In the genomic region with DNA sequence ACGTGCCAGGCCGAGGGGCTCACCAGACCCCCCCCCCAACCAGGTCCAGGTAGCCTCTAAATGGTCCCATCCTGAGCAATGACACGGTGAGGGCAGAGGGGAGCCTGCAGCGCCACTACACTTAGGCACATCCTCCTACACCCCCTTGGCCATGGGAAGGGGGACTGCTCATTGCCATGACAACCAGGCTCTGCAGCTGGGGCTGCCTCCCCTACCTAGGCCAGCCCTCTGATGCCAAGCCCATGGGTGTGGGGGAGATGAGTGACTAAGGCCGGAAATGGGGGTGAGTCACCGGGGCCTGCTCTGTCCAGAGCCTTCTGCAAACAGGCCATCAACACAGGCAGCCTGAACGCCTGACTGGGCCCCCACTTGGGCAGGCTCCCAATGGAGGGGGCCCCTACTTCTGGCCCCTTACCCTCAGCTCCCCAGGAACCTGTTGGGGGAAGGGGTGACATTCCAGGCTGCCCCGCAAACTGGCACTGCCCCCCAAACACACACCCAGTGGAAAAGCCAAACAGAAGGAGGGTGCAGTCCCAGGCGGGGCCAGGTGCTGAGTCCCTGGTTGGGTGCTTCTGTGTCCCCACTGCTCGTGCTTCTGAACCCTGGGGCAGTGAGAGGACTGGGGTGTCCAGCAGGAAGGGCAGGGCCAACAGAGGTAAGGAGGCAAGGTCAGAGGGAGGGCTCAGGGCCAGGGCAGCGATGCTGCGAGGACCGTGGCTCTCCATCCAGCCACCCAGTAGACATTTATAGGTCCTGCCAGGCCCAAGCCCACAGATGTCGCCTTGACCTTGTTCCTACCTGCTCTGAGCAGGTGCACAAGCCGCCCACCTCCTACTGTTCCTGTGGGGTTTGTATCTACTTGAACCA, we compare ENCODE assay signal across 8 cellular contexts. TPM values are rescaled to one million over a fixed set of nuclear protein-coding genes. Genes with fewer than 3 reads are reported as not detected.
DNase-seq lines count a peak whose midpoint lies in the region; ATAC-seq lines count a peak whose summit lies in the region.

No MANE protein-coding gene starts in this region.

- no peak overlapping the region for H3K23ac ChIP-seq in trophoblast cell (ENCODE audit: low read length)

- no peak overlapping the region for H4K12ac ChIP-seq in trophoblast cell (ENCODE audit: low read depth, low read length)

- H2BK5ac ChIP-seq in trophoblast cell (ENCODE audit: low read depth, low read length, poor library complexity), result no peak overlapping the region

- H3K4me1 Mint-ChIP-seq in activated T-cell treated with anti-CD3 and anti-CD28 coated beads, Interleukin-2, amount 50 U/mL, for 72 hours (ENCODE audit: low read depth), result no peaks in the 10 kb centered on the region

- peak overlapping the region; percentile 7 for H3K4me2 ChIP-seq in trophoblast cell (ENCODE audit: low read length)

- H2AFZ ChIP-seq in trophoblast cell (ENCODE audit: insufficient read depth, low read length, poor library complexity), result peak overlapping the region; percentile 60

- no peaks in the 10 kb centered on the region for H3K36me3 ChIP-seq in SJCRH30
- peaks cover 3 to 15% of the 10 kb centered on the region in 2 donors for H3K36me3 ChIP-seq in esophagus (ENCODE audit: control insufficient read depth in 2 of 2, insufficient read depth in 2 of 2, low read length in 1 of 2)
- peaks cover 2 to 10% of the 10 kb centered on the region in 2 experiments for H3K36me3 ChIP-seq in trophoblast cell (ENCODE audit: control insufficient read depth in 1 of 2, insufficient read depth in 2 of 2, low read length in 2 of 2)

- H3K9me3 Mint-ChIP-seq in activated T-cell treated with anti-CD3 and anti-CD28 coated beads, Interleukin-2, amount 50 U/mL, for 72 hours, result no peaks in the 10 kb centered on the region

- H4K8ac ChIP-seq in trophoblast cell (ENCODE audit: low read depth, low read length), result peak overlapping the region; percentile 48

- no peak overlapping the region for H3K4me3 ChIP-seq in SJCRH30
- no peak overlapping the region for H3K4me3 ChIP-seq in esophagus (ENCODE audit: low read depth in 1 of 2, low read length in 2 of 2)
- H3K4me3 ChIP-seq in trophoblast cell (ENCODE audit: low read depth, low read length), result no peak overlapping the region

- H3K27me3 ChIP-seq in SJCRH30 (no peaks in the 10 kb centered on the region), esophagus (ENCODE audit: control insufficient read depth in 1 of 2, insufficient read depth in 2 of 2, low read length in 2 of 2) (no peaks in the 10 kb centered on the region), trophoblast cell (ENCODE audit: insufficient read depth, low read length) (no peaks in the 10 kb centered on the region)

- H3K27ac ChIP-seq in SJCRH30, result peak overlapping the region; percentile 45
- H3K27ac ChIP-seq in esophagus (ENCODE audit: low read depth in 2 of 2, low read length in 1 of 2), result peak overlapping the region; percentile 76 to 88
- H3K27ac ChIP-seq in trophoblast cell (ENCODE audit: low read depth, low read length), result no peak overlapping the region

- H3K14ac ChIP-seq in trophoblast cell (ENCODE audit: low read length), result peak overlapping the region; percentile 11

- H3K9me3 ChIP-seq in SJCRH30 (replicated peaks), result no peaks in the 10 kb centered on the region
- H3K9me3 ChIP-seq in esophagus (ENCODE audit: control insufficient read depth in 2 of 2, insufficient read depth in 1 of 2, low read depth in 1 of 2, low read length in 1 of 2), result no peaks in the 10 kb centered on the region
- H3K9me3 ChIP-seq in trophoblast cell (ENCODE audit: insufficient read depth, low read depth, low read length), result no peaks in the 10 kb centered on the region

- peak; percentile 83 to 90 for ATAC-seq in activated T-cell treated with anti-CD3 and anti-CD28 coated beads, Interleukin-2, amount 50 U/mL, for 72 hours (replicated peaks in 1 of 2)

- peak overlapping the region; percentile 79 for H2BK12ac ChIP-seq in trophoblast cell (ENCODE audit: low read length)

- no peak overlapping the region for H3K9ac ChIP-seq in trophoblast cell (ENCODE audit: low read length)

- no peak overlapping the region for H3K27ac Mint-ChIP-seq in activated T-cell treated with anti-CD3 and anti-CD28 coated beads, Interleukin-2, amount 50 U/mL, for 72 hours

- H4K91ac ChIP-seq in trophoblast cell (ENCODE audit: low read depth, low read length), result peak overlapping the region; percentile 81

- peak overlapping the region; percentile 77 for H2AK5ac ChIP-seq in trophoblast cell (ENCODE audit: low read length)

- H3K18ac ChIP-seq in trophoblast cell (ENCODE audit: low read length), result peak overlapping the region; percentile 60

- peak overlapping the region; percentile 38 for H3K4ac ChIP-seq in trophoblast cell (ENCODE audit: low read depth, low read length)

- no peaks in the 10 kb centered on the region for H3K79me2 ChIP-seq in trophoblast cell (ENCODE audit: control insufficient read depth, insufficient read depth, low read length, poor library complexity)

- no peaks in the 10 kb centered on the region for H3K27me3 Mint-ChIP-seq in activated T-cell treated with anti-CD3 and anti-CD28 coated beads, Interleukin-2, amount 50 U/mL, for 72 hours (ENCODE audit: low read depth)

- peak; percentile 36 to 51 for DNase-seq in activated T-cell treated with anti-CD3 and anti-CD28 coated beads, Interleukin-2, amount 50 U/mL, for 72 hours
- DNase-seq in activated T-cell treated with anti-CD3 and anti-CD28 coated beads for 4 hours (no peak), SJCRH30 (peak; percentile 80 to 85), trophoblast cell (no peak), midbrain (lab: John Stamatoyannopoulos, UW) (no peak), NCI-H187 treated with DMSO at 0.1 percent for 48 hours (lab: John Stamatoyannopoulos, UW) (no peak)
- DNase-seq in stimulated activated CD4-positive, alpha-beta T cell treated with anti-CD3 and anti-CD28 coated beads, Interleukin-4, amount 100 ng/mL, for 1 hour, result no peak

- WGBS in esophagus, 2 donors, result 46 to 67% methylated on average over 15 of the region's 15 CpGs
- WGBS in trophoblast cell (ENCODE audit: extremely low coverage, insufficient coverage, insufficient read length), result no CpG with 5 or more reads among the region's 15 CpGs

- H3K4me3 Mint-ChIP-seq in activated T-cell treated with anti-CD3 and anti-CD28 coated beads, Interleukin-2, amount 50 U/mL, for 72 hours, result no peak overlapping the region

- H3K4me1 ChIP-seq in SJCRH30 (peaks cover 29% of the 10 kb centered on the region), esophagus (ENCODE audit: control insufficient read depth in 2 of 2, insufficient read depth in 2 of 2, low read length in 1 of 2) (peaks cover 23 to 32% of the 10 kb centered on the region in 2 donors), trophoblast cell (ENCODE audit: control insufficient read depth in 1 of 2, insufficient read depth in 2 of 2, low read length in 2 of 2) (peaks cover 26 to 28% of the 10 kb centered on the region in 2 experiments)

- no peaks in the 10 kb centered on the region for H3K36me3 Mint-ChIP-seq in activated T-cell treated with anti-CD3 and anti-CD28 coated beads, Interleukin-2, amount 50 U/mL, for 72 hours (ENCODE audit: insufficient read depth in 2 of 2)

- peak overlapping the region; percentile 72 for H2BK120ac ChIP-seq in trophoblast cell (ENCODE audit: insufficient read depth, low read length, poor library complexity)

- H3K79me1 ChIP-seq in trophoblast cell (ENCODE audit: low read length), result peaks cover 11% of the 10 kb centered on the region

RNA-seq across cellular contexts. Expression of a gene that starts 8.2 kb away (rescaled TPM):
- 1 to 10 TPM; 3.1 to 4.5 TPM for total RNA-seq in activated T-cell treated with anti-CD3 and anti-CD28 coated beads, Interleukin-2, amount 50 U/mL, for 72 hours
- total RNA-seq in SJCRH30 (2014; rRNA removed; shearing (Covaris generic)), result 5.8 and 8.2 TPM in 2 replicates
- polyA plus RNA-seq in esophagus, result 10 to 100 TPM; 34.2 to 47.3 TPM
- 53.9 and 61.0 TPM in 2 replicates for polyA plus RNA-seq in trophoblast cell (2013)

RNA-seq across cellular contexts. Expression of a gene that starts 11.3 kb away (rescaled TPM):
- total RNA-seq in activated T-cell treated with anti-CD3 and anti-CD28 coated beads, Interleukin-2, amount 50 U/mL, for 72 hours, result 10 to 100 TPM; 17.9 to 20.1 TPM
- total RNA-seq in SJCRH30 (2014; rRNA removed; shearing (Covaris generic)), result 0.33 and 0.61 TPM in 2 replicates
- 1 to 10 TPM; 5.9 to 8.8 TPM for polyA plus RNA-seq in esophagus
- 3.8 TPM in 2 replicates for polyA plus RNA-seq in trophoblast cell (2013)

RNA-seq across cellular contexts. Expression of a gene that starts 24.1 kb away (rescaled TPM):
- 10 to 100 TPM; 58.0 to 63.3 TPM for total RNA-seq in activated T-cell treated with anti-CD3 and anti-CD28 coated beads, Interleukin-2, amount 50 U/mL, for 72 hours
- 9.7 and 10.5 TPM in 2 replicates for total RNA-seq in SJCRH30 (2014; rRNA removed; shearing (Covaris generic))
- 10 to 100 TPM; 20.4 to 24.2 TPM for polyA plus RNA-seq in esophagus
- polyA plus RNA-seq in trophoblast cell (2013), result 108 and 114 TPM in 2 replicates

RNA-seq across cellular contexts. Expression of a gene that starts 37.5 kb away (rescaled TPM):
- total RNA-seq in activated T-cell treated with anti-CD3 and anti-CD28 coated beads, Interleukin-2, amount 50 U/mL, for 72 hours, result 10 to 100 TPM; 12.5 to 13.0 TPM
- 6.2 and 6.3 TPM in 2 replicates for total RNA-seq in SJCRH30 (2014; rRNA removed; shearing (Covaris generic))
- polyA plus RNA-seq in esophagus, result 1 to 10 TPM; 3.7 to 4.5 TPM
- polyA plus RNA-seq in trophoblast cell (2013), result 4.2 and 4.3 TPM in 2 replicates

Comparison
In these comparisons a context has a peak if more than half of its experiments do, and no peak if none do; other contexts are left out.
1. DNase-seq: peak in activated T-cell treated with anti-CD3 and anti-CD28 coated beads, Interleukin-2, amount 50 U/mL, for 72 hours (2 of 2) and SJCRH30 (2 of 2); none in activated T-cell treated with anti-CD3 and anti-CD28 coated beads for 4 hours (single experiment), trophoblast cell (0 of 2), midbrain (single experiment), stimulated activated CD4-positive, alpha-beta T cell treated with anti-CD3 and anti-CD28 coated beads, Interleukin-4, amount 100 ng/mL, for 1 hour (single experiment) and NCI-H187 treated with DMSO at 0.1 percent for 48 hours (single experiment).
2. RNA of a gene that starts 11.3 kb away (total RNA-seq): 17.9 to 20.1 TPM in activated T-cell treated with anti-CD3 and anti-CD28 coated beads, Interleukin-2, amount 50 U/mL, for 72 hours; 0.33 to 0.61 TPM in SJCRH30; every median in the first group is over 10 times any median in the second.